Comparison of ENCODE assay signal across 2 cellular contexts in the genomic region with DNA sequence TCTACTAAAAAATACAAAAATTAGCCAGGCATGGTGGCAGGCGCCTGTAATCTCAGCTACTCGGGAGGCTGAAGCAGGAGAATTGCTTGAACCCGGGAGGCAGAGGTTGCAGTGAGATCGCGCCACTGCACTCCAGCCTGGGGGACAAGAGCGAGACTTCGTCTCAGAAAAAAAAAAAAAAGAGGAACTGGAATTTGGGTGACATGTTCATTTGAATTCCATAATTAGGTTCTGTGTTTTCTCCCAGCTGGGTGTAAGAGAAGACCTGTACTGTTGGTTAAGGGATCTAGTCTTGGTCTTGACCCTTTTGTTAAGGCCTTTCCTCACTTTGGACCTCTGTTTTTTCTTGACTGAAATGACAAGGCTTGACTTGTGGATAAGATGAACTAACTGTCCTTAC.
TF ChIP-seq lines count a peak whose summit lies in the region.

No MANE protein-coding gene starts in this region.

TF ChIP-seq in GM12878, 131 proteins besides CTCF, POLR2A, EP300 and RAD21:
- TF ChIP-seq SPI1 (IDR thresholded peaks at IDR 0.05; ENCODE audit: borderline replicate concordance, insufficient read depth, low read depth, low read length) = peak; percentile 41; the same call in 1 of the 2 replicates
TF ChIP-seq in GM12878: peak in this region for 1; not testable (repeated sequence) for 130.

TF ChIP-seq in K562, 482 proteins besides CTCF, POLR2A, EP300 and RAD21:
- TF ChIP-seq SPI1 (IDR thresholded peaks at IDR 0.05; ENCODE audit: borderline replicate concordance, low read depth, low read length) (peak; percentile 76), CC2D1A (IDR thresholded peaks at IDR 0.05) (0 out of 2 replicates have a peak, but pooled peaks have one; percentile 21)
